1 cellular context compared by ENCODE assay signal in genomic region chr12:105321125-105321524, GRCh38.
TF ChIP-seq lines count a peak whose summit lies in the region.

No MANE protein-coding gene starts in this region.

TF ChIP-seq in IMR-90, 13 proteins besides CTCF, POLR2A, EP300 and RAD21:
- TF ChIP-seq SMC3 (IDR thresholded peaks at IDR 0.05; ENCODE audit: low read depth, low read length) (no peak), MXI1 (IDR thresholded peaks at IDR 0.05; ENCODE audit: borderline replicate concordance, low read depth, low read length) (no peak), ELK1 (IDR thresholded peaks at IDR 0.05; ENCODE audit: borderline replicate concordance, low read depth, low read length) (no peak), USF2 (IDR thresholded peaks at IDR 0.05; ENCODE audit: low read depth, low read length) (no peak), CEBPB (IDR thresholded peaks at IDR 0.05; ENCODE audit: low read depth, low read length) (no peak), RCOR1 (IDR thresholded peaks at IDR 0.05; ENCODE audit: insufficient replicate concordance, low read length) (no peak), MAZ (IDR thresholded peaks at IDR 0.05; ENCODE audit: borderline replicate concordance, low read depth, low read length) (no peak), CHD1 (IDR thresholded peaks at IDR 0.05; ENCODE audit: low read depth, low read length) (no peak), FOS (IDR thresholded peaks at IDR 0.05; ENCODE audit: low read depth, low read length) (no peak), MAFK (IDR thresholded peaks at IDR 0.05; ENCODE audit: low read depth, low read length) (no peak), BHLHE40 (IDR thresholded peaks at IDR 0.05; ENCODE audit: low read depth, low read length) (no peak), RFX5 (IDR thresholded peaks at IDR 0.05; ENCODE audit: low read depth, low read length) (no peak), NFE2L2 (IDR thresholded peaks at IDR 0.05; ENCODE audit: low read depth, low read length) (no peak)
